Comparison of ENCODE assay signal across 8 cellular contexts in genomic region chr17:16746571-16746970, GRCh38. TPM values are rescaled to one million over a fixed set of nuclear protein-coding genes. Genes with fewer than 3 reads are reported as not detected.
DNase-seq lines count a peak whose midpoint lies in the region; ATAC-seq and TF ChIP-seq lines count a peak whose summit lies in the region.
"Not testable (repeated sequence)": the region's sequence is repeated elsewhere in the genome, so short reads cannot be mapped to it uniquely, and the experiment has no call there.

No MANE protein-coding gene starts in this region.

- H3K4me1 ChIP-seq in RWPE2 (ENCODE audit: insufficient read depth, poor library complexity, severe bottlenecking); gastroesophageal sphincter: not testable (repeated sequence)

- ATAC-seq in HG02798 (IDR thresholded peaks at IDR 0.05; ENCODE audit: poor library complexity, unreplicated experiment), result peak; percentile 34
- 0 out of 3 replicates have a peak, but pooled peaks have one; percentile 29 for ATAC-seq in RWPE2 (ENCODE audit: low read depth)
- ATAC-seq in activated T-helper 17 cell treated with anti-CD3 and anti-CD28 coated beads, Interleukin-2, amount 50 U/mL, for 72 hours (replicated peaks), result not testable (repeated sequence)
- ATAC-seq in gastroesophageal sphincter, result peak; percentile 46
- ATAC-seq in natural killer cell, result peak in 2 of 3 donors; percentile 57 to 62
- peak; percentile 59 for ATAC-seq in stimulated activated effector memory CD8-positive, alpha-beta T cell treated with anti-CD3 and anti-CD28 coated beads, Interleukin-12 subunit alpha, Interleukin-12 subunit beta, amount 100 ng/mL, for 72 hours

- peak overlapping the region; percentile 60 for H3K4me3 Mint-ChIP-seq in activated T-helper 17 cell treated with anti-CD3 and anti-CD28 coated beads, Interleukin-2, amount 50 U/mL, for 72 hours
- H3K4me3 Mint-ChIP-seq in natural killer cell, result peak overlapping the region; percentile 11
- peak overlapping the region; percentile 36 for H3K4me3 Mint-ChIP-seq in stimulated activated effector memory CD8-positive, alpha-beta T cell treated with anti-CD3 and anti-CD28 coated beads, Interleukin-12 subunit alpha, Interleukin-12 subunit beta, amount 100 ng/mL, for 72 hours

- not testable (repeated sequence) for H3K27me3 ChIP-seq in RWPE2 (ENCODE audit: insufficient read depth, poor library complexity, severe bottlenecking); gastroesophageal sphincter

- H3K27ac Mint-ChIP-seq in activated T-helper 17 cell treated with anti-CD3 and anti-CD28 coated beads, Interleukin-2, amount 50 U/mL, for 72 hours; natural killer cell; stimulated activated effector memory CD8-positive, alpha-beta T cell treated with anti-CD3 and anti-CD28 coated beads, Interleukin-12 subunit alpha, Interleukin-12 subunit beta, amount 100 ng/mL, for 72 hours: not testable (repeated sequence)

- intact Hi-C loops in natural killer cell (cut with micrococcal nuclease), result not testable (repeated sequence)

- not testable (repeated sequence) for H3K27ac ChIP-seq in RWPE2 (ENCODE audit: poor library complexity, severe bottlenecking); gastroesophageal sphincter

- not testable (repeated sequence) for H3K36me3 ChIP-seq in RWPE2 (ENCODE audit: low read depth); gastroesophageal sphincter

- H3K36me3 Mint-ChIP-seq in activated T-helper 17 cell treated with anti-CD3 and anti-CD28 coated beads, Interleukin-2, amount 50 U/mL, for 72 hours (ENCODE audit: low read depth); natural killer cell; stimulated activated effector memory CD8-positive, alpha-beta T cell treated with anti-CD3 and anti-CD28 coated beads, Interleukin-12 subunit alpha, Interleukin-12 subunit beta, amount 100 ng/mL, for 72 hours: not testable (repeated sequence)

- H3K27me3 Mint-ChIP-seq in activated T-helper 17 cell treated with anti-CD3 and anti-CD28 coated beads, Interleukin-2, amount 50 U/mL, for 72 hours, result peaks cover 37% of the 10 kb centered on the region
- H3K27me3 Mint-ChIP-seq in natural killer cell (ENCODE audit: low read depth in 2 of 2), result peaks cover 41 to 66% of the 10 kb centered on the region in 2 donors

- 2 to 11% methylated on average over 7 to 16 of the region's 24 CpGs for WGBS in gastroesophageal sphincter (ENCODE audit: low coverage in 1 of 2), 2 donors

- not testable (repeated sequence) for TF ChIP-seq POLR2A in gastroesophageal sphincter (IDR thresholded peaks at IDR 0.05)

- DNase-seq in DMS 273 (lab: John Stamatoyannopoulos, UW; ENCODE audit: unreplicated experiment) (peak; percentile 24), left kidney (ENCODE audit: low read depth, low spot score) (peak; percentile 7)
- not testable (repeated sequence) for DNase-seq in RWPE2 (ENCODE audit: low spot score); natural killer cell; stimulated activated effector memory CD8-positive, alpha-beta T cell treated with anti-CD3 and anti-CD28 coated beads, Interleukin-12 subunit alpha, Interleukin-12 subunit beta, amount 100 ng/mL, for 72 hours (ENCODE audit: low spot score in 2 of 2)

- not testable (repeated sequence) for TF ChIP-seq CTCF in RWPE2 (IDR thresholded peaks at IDR 0.05; ENCODE audit: poor library complexity, severe bottlenecking); gastroesophageal sphincter (IDR thresholded peaks at IDR 0.05); natural killer cell (IDR thresholded peaks at IDR 0.05)

- not testable (repeated sequence) for H3K4me1 Mint-ChIP-seq in activated T-helper 17 cell treated with anti-CD3 and anti-CD28 coated beads, Interleukin-2, amount 50 U/mL, for 72 hours
- H3K4me1 Mint-ChIP-seq in natural killer cell, result peaks cover 9 to 10% of the 10 kb centered on the region in 2 donors
- H3K4me1 Mint-ChIP-seq in stimulated activated effector memory CD8-positive, alpha-beta T cell treated with anti-CD3 and anti-CD28 coated beads, Interleukin-12 subunit alpha, Interleukin-12 subunit beta, amount 100 ng/mL, for 72 hours, result peaks cover 18% of the 10 kb centered on the region

- not testable (repeated sequence) for H3K4me3 ChIP-seq in RWPE2 (ENCODE audit: severe bottlenecking); gastroesophageal sphincter

- H3K9me3 ChIP-seq in RWPE2 (ENCODE audit: severe bottlenecking); gastroesophageal sphincter: not testable (repeated sequence)

- TF ChIP-seq EP300 in gastroesophageal sphincter (IDR thresholded peaks at IDR 0.05), result not testable (repeated sequence)

- H3K9me3 Mint-ChIP-seq in activated T-helper 17 cell treated with anti-CD3 and anti-CD28 coated beads, Interleukin-2, amount 50 U/mL, for 72 hours; natural killer cell; stimulated activated effector memory CD8-positive, alpha-beta T cell treated with anti-CD3 and anti-CD28 coated beads, Interleukin-12 subunit alpha, Interleukin-12 subunit beta, amount 100 ng/mL, for 72 hours: not testable (repeated sequence)

RNA-seq across cellular contexts. Expression of gene CCDC144A, which starts 56.5 kb away (rescaled TPM):
- 10 to 100 TPM in 1 of 2 donors, 1 to 10 TPM in 1; 8.2 to 13.4 TPM for total RNA-seq in activated T-helper 17 cell treated with anti-CD3 and anti-CD28 coated beads, Interleukin-2, amount 50 U/mL, for 72 hours
- 10 to 100 TPM in 1 of 4 donors, 1 to 10 TPM in 2, under 1 TPM in 1; 0.67 to 14.4 (median 5.7) TPM for total RNA-seq in gastroesophageal sphincter
- total RNA-seq in natural killer cell, result 10 to 100 TPM in 1 of 3 donors, 1 to 10 TPM in 2; 2.4 to 12.4 (median 4.5) TPM
